Comparison of ENCODE assay signal across 8 cellular contexts in genomic region chr16:66315210-66315825, GRCh38. TPM values are rescaled to one million over a fixed set of nuclear protein-coding genes. Genes with fewer than 3 reads are reported as not detected.
A peak's percentile ranks its signal among the peaks of the same experiment; 100 is the strongest.
DNase-seq lines count a peak whose midpoint lies in the region; ATAC-seq and TF ChIP-seq lines count a peak whose summit lies in the region.

No MANE protein-coding gene starts in this region.

- intact Hi-C loops in Panc1 (cut with micrococcal nuclease; ENCODE audit: unreplicated experiment): loop anchor here (1.0 kb wide), 1 partner anchor 40 kb away; no protein-coding TSS in a partner anchor

- no peak for TF ChIP-seq EP300 in tibial nerve (IDR thresholded peaks at IDR 0.05)

- no peak for TF ChIP-seq POLR2A in tibial nerve (IDR thresholded peaks at IDR 0.05)

- in situ Hi-C loops in Panc1 (cut with HindIII; ENCODE audit: low pct_unique_long_range_greater_than_20kb, low sequenced_read_pairs): no loop called here

- POLR2A ChIA-PET in Panc1 (lab: Charles Lee): no interaction called here

- H3K27ac ChIP-seq in Panc1 (ENCODE audit: low read length) (no peak overlapping the region), tibial nerve (peak overlapping the region in 2 of 4 donors; percentile 46 to 66)

- DNase-seq in Daoy (ENCODE audit: low read depth) (peak; percentile 70), Panc1 (ENCODE audit: low read depth, low spot score) (peak; percentile 47), activated T-helper 1 cell treated with Interleukin-2 at 50 U/mL for 16 hours (ENCODE audit: low read depth) (peak; percentile 17), fibroblast of villous mesenchyme (ENCODE audit: low read depth) (peak; percentile 75), nucleus accumbens (lab: John Stamatoyannopoulos, UW) (peak in 46 of 56 donors; percentile 5 to 74 (median 38)), tibial nerve (ENCODE audit: low spot score in 2 of 2) (peak; percentile 33 to 77)
- peak; percentile 41 for DNase-seq in Jurkat, Clone E6-1 (ENCODE audit: low read depth, low spot score)

- TF ChIP-seq CTCF in Panc1 (IDR thresholded peaks at IDR 0.05): peak; percentile 93
- peak; percentile 100 for TF ChIP-seq CTCF in fibroblast of villous mesenchyme (IDR thresholded peaks at IDR 0.05; ENCODE audit: insufficient read depth, low read depth, low read length)
- TF ChIP-seq CTCF in tibial nerve (IDR thresholded peaks at IDR 0.05): peak; percentile 86 to 97 (median 93)

- H3K4me1 ChIP-seq in Panc1 (ENCODE audit: control insufficient read depth, insufficient read depth, low read length) (no peaks in the 10 kb centered on the region), tibial nerve (peaks cover 0 to 13% (median 3%) of the 10 kb centered on the region in 4 donors)

- H3K36me3 ChIP-seq in Panc1 (ENCODE audit: control insufficient read depth, insufficient read depth, low read length) (no peaks in the 10 kb centered on the region), tibial nerve (no peaks in the 10 kb centered on the region)

- peak; percentile 99 for ATAC-seq in GM21619 (IDR thresholded peaks at IDR 0.05; ENCODE audit: unreplicated experiment)
- peak; percentile 93 for ATAC-seq in Panc1

- H3K27me3 ChIP-seq in Panc1 (ENCODE audit: control insufficient read depth, insufficient read depth, low read length) (no peaks in the 10 kb centered on the region), tibial nerve (no peaks in the 10 kb centered on the region)

- no TSS peak for BruUV-seq in Panc1 (replicated peaks; lab: Mats Ljungman, UMichigan)

- H3K9me3 ChIP-seq in Panc1 (ENCODE audit: control insufficient read depth, insufficient read depth, low read depth, low read length) (no peaks in the 10 kb centered on the region), tibial nerve (no peaks in the 10 kb centered on the region)

- H3K4me3 ChIP-seq in Jurkat, Clone E6-1 (ENCODE audit: low read length): no peak overlapping the region
- H3K4me3 ChIP-seq in Panc1 (ENCODE audit: low read depth in 2 of 2, low read length in 2 of 2) (no peak overlapping the region), fibroblast of villous mesenchyme (ENCODE audit: low read depth, low read length) (no peak overlapping the region), tibial nerve (no peak overlapping the region)

- CTCF ChIA-PET in Panc1 (lab: Charles Lee): interaction anchor here (0.6 kb wide), 1 partner anchor 174 kb away, joined by 3 read pairs; no protein-coding TSS in a partner anchor

- 2 to 4% methylated on average over 6 of the region's 6 CpGs for WGBS in tibial nerve, 2 donors

RNA-seq across cellular contexts. Expression of gene CDH5, which starts 51.2 kb away (rescaled TPM):
- total RNA-seq in Daoy (2014; rRNA removed; shearing (Covaris generic)): 0.06 TPM in 2 replicates
- not detected for polyA plus RNA-seq in Jurkat, Clone E6-1 (2012; ENCODE audit: insufficient read depth, insufficient read length)
- 0.18 TPM for total RNA-seq in Panc1 (2021; ENCODE audit: unreplicated experiment)
- 0.25 TPM for polyA plus RNA-seq in Panc1 (2012; ENCODE audit: insufficient read length)
- not detected in 2 replicates for total RNA-seq in fibroblast of villous mesenchyme
- 10 to 100 TPM; 47.3 to 79.3 (median 67.0) TPM for total RNA-seq in tibial nerve

Comparison
In these comparisons a context has a peak if more than half of its experiments do, and no peak if none do; other contexts are left out.
1. DNase-seq: peak in every context shown above with its lines; median percentile 75 in fibroblast of villous mesenchyme; 70 in Daoy; 55 in tibial nerve; 47 in Panc1; 41 in Jurkat, Clone E6-1; 38 in nucleus accumbens; 17 in activated T-helper 1 cell treated with Interleukin-2 at 50 U/mL for 16 hours.
2. RNA of gene CDH5, which starts 51.2 kb away (total RNA-seq): 47.3 to 79.3 TPM in tibial nerve; 0.18 TPM in Panc1 (single experiment), 0.06 TPM in Daoy and not detected in fibroblast of villous mesenchyme; every median in the first group is over 10 times any median in the second.
3. Peak in every context shown above with its lines, with median percentiles within 50 percentile points of each other: CTCF ChIP-seq.